1 cellular context compared by ENCODE assay signal in the genomic region with DNA sequence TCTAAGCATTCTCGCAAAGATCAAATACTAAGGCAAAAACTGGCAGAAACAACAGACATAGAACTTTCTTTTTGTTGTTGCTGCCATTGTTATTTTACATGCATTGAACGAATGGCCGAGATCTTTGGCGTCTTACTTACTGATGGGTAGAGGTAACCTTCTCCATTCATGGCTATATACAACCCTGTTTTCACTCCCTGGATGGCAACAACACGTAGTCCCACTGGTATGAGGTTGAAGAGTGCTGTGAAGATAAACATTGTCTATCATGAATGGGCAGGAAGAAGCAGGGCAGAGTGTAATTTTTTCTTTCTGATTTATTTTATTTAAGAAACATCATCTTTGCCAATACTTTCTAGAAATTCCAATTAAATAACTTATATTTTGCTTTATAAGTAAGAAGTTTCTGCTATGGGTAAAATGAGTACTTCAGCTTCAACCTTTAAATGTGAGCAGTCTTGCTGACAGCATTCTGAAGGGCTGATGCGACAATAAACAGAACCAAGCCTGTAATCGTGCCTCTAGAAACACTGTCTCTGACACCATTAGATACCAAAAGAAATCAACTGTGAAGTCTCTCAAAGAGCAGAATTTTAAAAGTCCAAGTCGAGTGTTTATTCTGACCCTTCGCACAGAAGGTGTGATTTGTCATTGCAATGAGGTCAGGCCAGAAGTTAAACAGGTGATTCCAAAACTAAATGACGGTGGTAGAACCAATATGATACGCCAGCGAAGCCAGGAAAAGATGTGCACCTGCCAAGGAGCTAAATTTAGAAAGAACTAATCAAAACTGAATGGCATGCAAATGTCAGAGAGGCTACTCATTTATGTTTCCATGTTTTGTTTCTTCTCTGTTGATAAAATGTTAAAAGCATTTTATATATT.
TF ChIP-seq lines count a peak whose summit lies in the region.

No MANE protein-coding gene starts in this region.

TF ChIP-seq in WTC11, 78 proteins besides CTCF, POLR2A, EP300 and RAD21 (continued from another document):
- TF ChIP-seq ARID4B (CRISPR knock-in tag; IDR thresholded peaks at IDR 0.05; ENCODE audit: borderline replicate concordance) (no peak), SMAD4 (CRISPR knock-in tag; IDR thresholded peaks at IDR 0.05) (no peak), ATF1 (CRISPR knock-in tag; IDR thresholded peaks at IDR 0.05) (no peak), FOXJ3 (CRISPR knock-in tag; IDR thresholded peaks at IDR 0.05; ENCODE audit: borderline replicate concordance) (no peak), MXD4 (CRISPR knock-in tag; IDR thresholded peaks at IDR 0.05; ENCODE audit: borderline replicate concordance) (no peak), NR2C2 (CRISPR knock-in tag; IDR thresholded peaks at IDR 0.05) (no peak), E2F4 (CRISPR knock-in tag; IDR thresholded peaks at IDR 0.05; ENCODE audit: borderline replicate concordance, low read depth) (no peak), JUN (CRISPR knock-in tag; IDR thresholded peaks at IDR 0.05) (no peak)
- TF ChIP-seq, protein P1, sequence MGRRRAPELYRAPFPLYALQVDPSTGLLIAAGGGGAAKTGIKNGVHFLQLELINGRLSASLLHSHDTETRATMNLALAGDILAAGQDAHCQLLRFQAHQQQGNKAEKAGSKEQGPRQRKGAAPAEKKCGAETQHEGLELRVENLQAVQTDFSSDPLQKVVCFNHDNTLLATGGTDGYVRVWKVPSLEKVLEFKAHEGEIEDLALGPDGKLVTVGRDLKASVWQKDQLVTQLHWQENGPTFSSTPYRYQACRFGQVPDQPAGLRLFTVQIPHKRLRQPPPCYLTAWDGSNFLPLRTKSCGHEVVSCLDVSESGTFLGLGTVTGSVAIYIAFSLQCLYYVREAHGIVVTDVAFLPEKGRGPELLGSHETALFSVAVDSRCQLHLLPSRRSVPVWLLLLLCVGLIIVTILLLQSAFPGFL (CRISPR knock-in tag; IDR thresholded peaks at IDR 0.05; ENCODE audit: borderline replicate concordance), result no peak
- TF ChIP-seq, protein P2, sequence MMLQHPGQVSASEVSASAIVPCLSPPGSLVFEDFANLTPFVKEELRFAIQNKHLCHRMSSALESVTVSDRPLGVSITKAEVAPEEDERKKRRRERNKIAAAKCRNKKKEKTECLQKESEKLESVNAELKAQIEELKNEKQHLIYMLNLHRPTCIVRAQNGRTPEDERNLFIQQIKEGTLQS (CRISPR knock-in tag; conservative IDR thresholded peaks at IDR 0.05), result no peak
